Comparison of ENCODE assay signal across 28 cellular contexts in the genomic region with DNA sequence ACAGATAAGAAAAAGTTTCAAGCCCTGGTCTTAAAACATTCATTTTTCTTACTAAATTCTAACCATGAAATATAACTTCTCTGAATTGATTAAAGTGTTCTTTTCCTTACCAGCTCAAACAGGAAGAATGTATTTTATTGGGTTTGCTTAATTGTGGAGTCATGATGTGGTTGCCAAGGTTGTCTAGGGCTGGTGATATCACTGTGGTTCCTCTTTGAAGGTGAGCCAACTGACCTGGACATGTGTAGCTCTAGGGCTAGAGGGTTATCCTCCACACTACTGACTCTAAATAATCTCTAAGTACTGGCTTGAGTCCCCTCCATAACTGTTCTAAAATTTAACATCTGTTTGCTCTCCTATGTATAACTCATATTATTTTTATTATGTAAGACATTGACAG.
"Had no signal": no experiment of that assay in that cellular context is flagged by ENCODE, and none has a peak within 500 bp of the region (broad histone marks: within the 10 kb centered on the region; RNA-seq: fewer than 3 reads in every experiment).

No MANE protein-coding gene starts in this region.

- H3K4me3 ChIP-seq: pancreas, psoas muscle, skin epidermis, smooth muscle cell, spleen, suprapubic skin, testis, tibial artery, transverse colon, upper lobe of right lung, uterus had no signal

- ATAC-seq: naive thymus-derived CD8-positive, alpha-beta T cell; natural killer cell treated with Interleukin-12 subunit alpha and Interleukin-12 subunit beta and Interleukin-15 and Interleukin-18, amount 100 ng/mL, for 72 hours; pancreas; psoas muscle; right cardiac atrium; sciatic nerve; stimulated activated memory B cell treated with anti-CD40 and anti-IgM and Interleukin-4, amounts not matched to agents 10 μg/mL and 1 μg/mL and 100 μg/mL, for 72 hours; stimulated activated naive CD8-positive, alpha-beta T cell treated with anti-CD3 and anti-CD28 coated beads, Interleukin-15, amount 100 ng/mL, for 72 hours; stimulated activated naive CD8-positive, alpha-beta T cell treated with anti-CD3 and anti-CD28 coated beads, Interleukin-15, Interleukin-2, amounts not matched to agents 100 U/mL and 50 U/mL, for 24 hours; upper lobe of right lung had no signal

- H3K27ac ChIP-seq: neutrophil, pancreas, psoas muscle, skin epidermis, spleen, suprapubic skin, testis, tibial artery, transverse colon, upper lobe of right lung, uterus had no signal

- DNase-seq: naive thymus-derived CD8-positive, alpha-beta T cell; nephron progenitor cell; nucleus accumbens; pancreas; psoas muscle; right cardiac atrium; spleen; stimulated activated CD4-positive, alpha-beta T cell treated with anti-CD3 and anti-CD28 coated beads, Interleukin-12 subunit alpha, Interleukin-12 subunit beta, amount 100 ng/mL, for 4 hours; stimulated activated CD4-positive, alpha-beta T cell treated with anti-CD3 and anti-CD28 coated beads, Interleukin-1b, Interleukin-23, amount 100 ng/mL, for 48 hours; stimulated activated CD4-positive, alpha-beta T cell treated with anti-CD3 and anti-CD28 coated beads, Interleukin-4, amount 100 ng/mL, for 1 hour; stimulated activated CD4-positive, alpha-beta T cell treated with anti-CD3 and anti-CD28 coated beads, Interleukin-4, amount 100 ng/mL, for 4 hours; stimulated activated CD8-positive, alpha-beta memory T cell treated with anti-CD3 and anti-CD28 coated beads, Interleukin-4, amount 100 ng/mL, for 48 hours; stimulated activated naive CD4-positive, alpha-beta T cell; stimulated activated naive CD8-positive, alpha-beta T cell treated with anti-CD3 and anti-CD28 coated beads, Interleukin-15, amount 100 ng/mL, for 72 hours; stimulated activated naive CD8-positive, alpha-beta T cell treated with anti-CD3 and anti-CD28 coated beads, Interleukin-15, Interleukin-2, amounts not matched to agents 100 U/mL and 50 U/mL, for 24 hours; substantia nigra; testis; tibial artery; transverse colon; upper lobe of right lung; uterus had no signal
